In genomic region chr19:45524575-45525129, GRCh38 we compare ENCODE assay signal across 28 cellular contexts. TPM values are rescaled to one million over a fixed set of nuclear protein-coding genes. Genes with fewer than 3 reads are reported as not detected.
DNase-seq lines count a peak whose midpoint lies in the region; ATAC-seq, FAIRE-seq and TF ChIP-seq lines count a peak whose summit lies in the region.
"Had no signal": no experiment of that assay in that cellular context is flagged by ENCODE, and none has a peak within 500 bp of the region (broad histone marks: within the 10 kb centered on the region; RNA-seq: fewer than 3 reads in every experiment).

No MANE protein-coding gene starts in this region.

- peaks cover 0 to 85% (median 20%) of the 10 kb centered on the region in 9 donors for H3K36me3 ChIP-seq in heart right ventricle

- H3K27ac ChIP-seq in heart right ventricle = peak overlapping the region in 8 of 10 donors; percentile 18 to 69 (median 52)
- H3K27ac ChIP-seq: epithelial cell of prostate, hepatocyte, HL-60, left lung had no signal

- intact Hi-C loops in activated B cell treated with CpG ODN at 0.5 μM for 24 hours (cut with micrococcal nuclease) (no loop called here), heart right ventricle (cut with DNase I) (loop anchor here (1.0 to 5.0 kb wide), 6 partner anchors 33 to 118 kb away; no protein-coding TSS in a partner anchor)

- peaks cover 6 to 77% (median 21%) of the 10 kb centered on the region in 9 donors for H3K4me1 ChIP-seq in heart right ventricle

- peak overlapping the region; percentile 71 for H3K27ac Mint-ChIP-seq in activated B cell treated with CpG ODN at 0.5 μM for 24 hours

- CTCF ChIA-PET in activated B cell treated with CpG ODN at 0.5 μM for 24 hours (lab: Charles Lee) = interaction anchor here (0.7 to 1.4 kb wide), 3 partner anchors 9 to 119 kb away, joined by 3 to 4 read pairs (median 3); no protein-coding TSS in a partner anchor

- POLR2A ChIA-PET in activated B cell treated with CpG ODN at 0.5 μM for 24 hours (lab: Charles Lee) = interaction anchor here (0.6 kb wide), 2 partner anchors 59 to 143 kb away, joined by 3 to 5 read pairs; partner anchors contain the start of gene GIPR

- 78 to 80% methylated on average over 15 of the region's 15 CpGs for WGBS in heart right ventricle, 2 donors

- peaks cover 0 to 2% (median 0%) of the 10 kb centered on the region in 7 donors for H3K27me3 ChIP-seq in heart right ventricle
- H3K27me3 ChIP-seq: BLaER1 treated with 17β-estradiol and CSF1 and Interleukin-3, amounts not matched to agents 10 nM and 100 nM; hepatocyte had no signal

- no peaks in the 10 kb centered on the region for H3K9me3 ChIP-seq in heart right ventricle
- H3K9me3 ChIP-seq: Caco-2, left lung had no signal

- H3K4me3 Mint-ChIP-seq in activated B cell treated with CpG ODN at 0.5 μM for 24 hours = no peak overlapping the region
- H3K4me3 Mint-ChIP-seq: activated CD4-positive, alpha-beta memory T cell treated with anti-CD3 and anti-CD28 coated beads for 36 hours; activated naive CD8-positive, alpha-beta T cell treated with anti-CD3 and anti-CD28 coated beads for 36 hours; H9; nephron had no signal

- DNase-seq in Ammon's horn (ENCODE audit: low spot score) (peak; percentile 54), activated B cell treated with CpG ODN at 0.5 μM for 24 hours (no peak), heart right ventricle (peak; percentile 39 to 44), pons (ENCODE audit: low spot score) (peak; percentile 42), SHP77 (lab: John Stamatoyannopoulos, UW) (no peak), D721Med (ENCODE audit: insufficient read length, low spot score) (no peak)
- DNase-seq: ACHN; activated CD4-positive, alpha-beta memory T cell treated with anti-CD3 and anti-CD28 coated beads for 36 hours; activated CD4-positive, CD25-positive, alpha-beta regulatory T cell; activated effector memory CD4-positive, alpha-beta T cell treated with Interleukin-2 at 50 U/mL for 16 hours; activated naive CD8-positive, alpha-beta T cell treated with anti-CD3 and anti-CD28 coated beads for 36 hours; Caco-2; DND-41; effector CD4-positive, alpha-beta T cell; H9; left lung; NCI-H1092 treated with DMSO at 0.1 percent for 48 hours; NCI-H2029; NCI-H774; T-helper 9 cell had no signal

- H3K27me3 Mint-ChIP-seq in activated B cell treated with CpG ODN at 0.5 μM for 24 hours = no peaks in the 10 kb centered on the region
- H3K27me3 Mint-ChIP-seq: activated naive CD8-positive, alpha-beta T cell treated with anti-CD3 and anti-CD28 coated beads for 36 hours had no signal

- H3K4me3 ChIP-seq in heart right ventricle = no peak overlapping the region
- H3K4me3 ChIP-seq: BLaER1 treated with 17β-estradiol and CSF1 and Interleukin-3, amounts not matched to agents 10 nM and 100 nM; hepatocyte; left lung had no signal

- H3K9me3 Mint-ChIP-seq in activated B cell treated with CpG ODN at 0.5 μM for 24 hours = no peaks in the 10 kb centered on the region
- H3K9me3 Mint-ChIP-seq: activated CD4-positive, alpha-beta memory T cell treated with anti-CD3 and anti-CD28 coated beads for 36 hours; activated naive CD8-positive, alpha-beta T cell treated with anti-CD3 and anti-CD28 coated beads for 36 hours; H9; nephron had no signal

- peaks cover 31% of the 10 kb centered on the region for H3K4me1 Mint-ChIP-seq in activated B cell treated with CpG ODN at 0.5 μM for 24 hours

- FAIRE-seq in D721Med (lab: Jason Lieb, UNC) = no peak
- FAIRE-seq: urothelium cell line had no signal

- H3K36me3 Mint-ChIP-seq in activated B cell treated with CpG ODN at 0.5 μM for 24 hours (ENCODE audit: low read depth) = peaks cover 69% of the 10 kb centered on the region

- TF ChIP-seq CTCF in activated B cell treated with CpG ODN at 0.5 μM for 24 hours (IDR thresholded peaks at IDR 0.05) (no peak), heart right ventricle (IDR thresholded peaks at IDR 0.05) (no peak), D721Med (IDR thresholded peaks at IDR 0.05; ENCODE audit: insufficient read depth, missing control alignments) (no peak)

- ATAC-seq in activated B cell treated with CpG ODN at 0.5 μM for 24 hours (ENCODE audit: low read depth) (no peak), heart right ventricle (peak in 6 of 8 donors; percentile 22 to 60 (median 36)), HG02884 (IDR thresholded peaks at IDR 0.05; ENCODE audit: unreplicated experiment) (no peak), GM19023 (IDR thresholded peaks at IDR 0.05; ENCODE audit: unreplicated experiment) (no peak)
- ATAC-seq: left lung had no signal

RNA-seq across cellular contexts. Expression of gene VASP, which starts 17.4 kb away (rescaled TPM):
- total RNA-seq in activated B cell treated with CpG ODN at 0.5 μM for 24 hours = 294 and 300 TPM in 2 replicates
- total RNA-seq in heart right ventricle = 10 to 100 TPM; 24.9 to 78.6 (median 42.3) TPM
- 10 to 100 TPM; 62.3 to 70.0 TPM for polyA plus RNA-seq in heart right ventricle

RNA-seq across cellular contexts. Expression of gene PPM1N, which starts 26.4 kb away (rescaled TPM):
- total RNA-seq in activated B cell treated with CpG ODN at 0.5 μM for 24 hours (0.80 and 1.4 TPM in 2 replicates), heart right ventricle (1 to 10 TPM in 1 of 10 donors, under 1 TPM in 4, not detected in 5; 0.32 to 3.6 (median 0.57) TPM)
- polyA plus RNA-seq in heart right ventricle = under 1 TPM; 0.51 to 0.68 TPM

RNA-seq across cellular contexts. Expression of gene RTN2, which starts 27.8 kb away (rescaled TPM):
- total RNA-seq in activated B cell treated with CpG ODN at 0.5 μM for 24 hours (1.2 and 1.5 TPM in 2 replicates), heart right ventricle (10 to 100 TPM; 15.9 to 33.7 (median 21.8) TPM)
- polyA plus RNA-seq in heart right ventricle = 10 to 100 TPM; 11.1 to 13.3 TPM

RNA-seq across cellular contexts. Expression of gene FOSB, which starts 56.9 kb away (rescaled TPM):
- total RNA-seq in activated B cell treated with CpG ODN at 0.5 μM for 24 hours (16.8 and 20.4 TPM in 2 replicates), heart right ventricle (10 to 100 TPM in 2 of 10 donors, 1 to 10 TPM in 7, under 1 TPM in 1; 0.39 to 54.5 (median 4.9) TPM)
- polyA plus RNA-seq in heart right ventricle = 1 to 10 TPM; 2.1 to 5.5 TPM

RNA-seq across cellular contexts. Expression of gene OPA3, which starts 60.0 kb away (rescaled TPM):
- 12.0 and 14.4 TPM in 2 replicates for total RNA-seq in activated B cell treated with CpG ODN at 0.5 μM for 24 hours
- 10 to 100 TPM; 20.0 to 27.9 (median 24.2) TPM for total RNA-seq in heart right ventricle
- 10 to 100 TPM; 10.2 to 10.7 TPM for polyA plus RNA-seq in heart right ventricle

Comparison
In these comparisons a context has a peak if more than half of its experiments do, and no peak if none do; other contexts are left out.
1. DNase-seq: peak in Ammon's horn (single experiment), heart right ventricle (2 of 2) and pons (single experiment); none in activated B cell treated with CpG ODN at 0.5 μM for 24 hours (single experiment), SHP77 (0 of 2) and D721Med (single experiment).
2. ATAC-seq: peak in heart right ventricle (6 of 8); none in activated B cell treated with CpG ODN at 0.5 μM for 24 hours (single experiment), HG02884 (single experiment) and GM19023 (single experiment).